In genomic region chr21:38159355-38159754, GRCh38 we compare ENCODE assay signal across 8 cellular contexts.
A peak's percentile ranks its signal among the peaks of the same experiment; 100 is the strongest.
DNase-seq lines count a peak whose midpoint lies in the region; TF ChIP-seq lines count a peak whose summit lies in the region.

No MANE protein-coding gene starts in this region.

- H4K20me1 ChIP-seq in neural progenitor cell (ENCODE audit: low read depth) = no peaks in the 10 kb centered on the region

- H3K9me3 Mint-ChIP-seq in CD4-positive, alpha-beta memory T cell = peaks cover 0 to 1% (median 0%) of the 10 kb centered on the region in 8 donors
- no peaks in the 10 kb centered on the region for H3K9me3 Mint-ChIP-seq in neural progenitor cell

- POLR2A ChIA-PET in CD4-positive, alpha-beta memory T cell (lab: Charles Lee; ENCODE audit: partially characterized antibody) = no interaction called here

- H3K27me3 ChIP-seq in CD4-positive, alpha-beta memory T cell (ENCODE audit: insufficient read depth, low read length) = no peaks in the 10 kb centered on the region
- no peaks in the 10 kb centered on the region for H3K27me3 ChIP-seq in H7 (ENCODE audit: control insufficient read depth, insufficient read depth, low read length)
- peaks cover 0 to 7% (median 0%) of the 10 kb centered on the region in 4 donors for H3K27me3 ChIP-seq in esophagus muscularis mucosa
- H3K27me3 ChIP-seq in neural progenitor cell = no peaks in the 10 kb centered on the region

- no peaks in the 10 kb centered on the region for H3K9me3 ChIP-seq in CD4-positive, alpha-beta memory T cell (ENCODE audit: control insufficient read depth in 1 of 2, low read length in 2 of 2)
- H3K9me3 ChIP-seq in esophagus muscularis mucosa (no peaks in the 10 kb centered on the region), neural progenitor cell (ENCODE audit: low read depth) (no peaks in the 10 kb centered on the region)

- no peak overlapping the region for H3K27ac Mint-ChIP-seq in CD4-positive, alpha-beta memory T cell
- no peak overlapping the region for H3K27ac Mint-ChIP-seq in neural progenitor cell

- no peak overlapping the region for H3K4me2 ChIP-seq in neural progenitor cell

- DNase-seq in CD4-positive, alpha-beta memory T cell = peak; percentile 6 to 46 (median 38)
- peak; percentile 73 for DNase-seq in H7
- peak; percentile 80 for DNase-seq in NCI-H82 (lab: John Stamatoyannopoulos, UW)
- DNase-seq in activated CD8-positive, alpha-beta memory T cell treated with anti-CD3 and anti-CD28 coated beads for 4 hours (ENCODE audit: low read depth in 2 of 2) = peak; percentile 12 to 20
- DNase-seq in esophagus muscularis mucosa (ENCODE audit: extremely low spot score) = no peak
- peak; percentile 76 for DNase-seq in neural progenitor cell (ENCODE audit: low spot score)
- peak; percentile 52 for DNase-seq in ureter (ENCODE audit: low spot score)
- no peak for DNase-seq in GOT3 (lab: John Stamatoyannopoulos, UW)

- H3K27ac ChIP-seq in CD4-positive, alpha-beta memory T cell (ENCODE audit: low read depth, low read length) = no peak overlapping the region
- H3K27ac ChIP-seq in esophagus muscularis mucosa (replicated peaks in 1 of 4) (no peak overlapping the region), neural progenitor cell (no peak overlapping the region)

- H3F3A ChIP-seq in neural progenitor cell (ENCODE audit: low read depth) = no peaks in the 10 kb centered on the region

- no peaks in the 10 kb centered on the region for H3K79me2 ChIP-seq in neural progenitor cell (ENCODE audit: low read depth)

- H3K4me3 Mint-ChIP-seq in CD4-positive, alpha-beta memory T cell = peak overlapping the region in 1 of 8 donors; percentile 12
- no peak overlapping the region for H3K4me3 Mint-ChIP-seq in neural progenitor cell

- H2AFZ ChIP-seq in neural progenitor cell (replicated peaks) = no peak overlapping the region

- no peak overlapping the region for H3K9ac ChIP-seq in neural progenitor cell

- no peak for TF ChIP-seq POLR2A in esophagus muscularis mucosa (IDR thresholded peaks at IDR 0.05; ENCODE audit: low read depth)

- WGBS in esophagus muscularis mucosa = 6% methylated on average over 2 of the region's 3 CpGs

- intact Hi-C loops in CD4-positive, alpha-beta memory T cell (cut with micrococcal nuclease) = loop anchor here (1.0 to 5.0 kb wide), 4 partner anchors 60 to 978 kb away; no protein-coding TSS in a partner anchor
- intact Hi-C loops in esophagus muscularis mucosa (cut with DNase I) = no loop called here

- no peak for TF ChIP-seq EP300 in esophagus muscularis mucosa (IDR thresholded peaks at IDR 0.05)

- H3K27me3 Mint-ChIP-seq in CD4-positive, alpha-beta memory T cell = peaks cover 5 to 8% of the 10 kb centered on the region in 2 donors
- H3K27me3 Mint-ChIP-seq in neural progenitor cell (ENCODE audit: insufficient read depth, low read depth) = no peaks in the 10 kb centered on the region

- peak; percentile 31 to 56 (median 37) for TF ChIP-seq CTCF in esophagus muscularis mucosa (IDR thresholded peaks at IDR 0.05)
- TF ChIP-seq CTCF in neural progenitor cell (IDR thresholded peaks at IDR 0.05) = peak; percentile 91

- no peaks in the 10 kb centered on the region for H3K36me3 ChIP-seq in CD4-positive, alpha-beta memory T cell (ENCODE audit: insufficient read depth, low read length)
- H3K36me3 ChIP-seq in H7 (replicated peaks; ENCODE audit: control insufficient read depth, insufficient read depth, low read length) (no peaks in the 10 kb centered on the region), esophagus muscularis mucosa (no peaks in the 10 kb centered on the region), neural progenitor cell (no peaks in the 10 kb centered on the region)

- CTCF ChIA-PET in CD4-positive, alpha-beta memory T cell (lab: Charles Lee; ENCODE audit: partially characterized antibody) = interaction anchor here (0.8 to 3.9 kb wide), 9 partner anchors 9 to 197 kb away, joined by 3 to 16 read pairs (median 4); no protein-coding TSS in a partner anchor

- H3K4me1 Mint-ChIP-seq in CD4-positive, alpha-beta memory T cell = no peaks in the 10 kb centered on the region
- no peaks in the 10 kb centered on the region for H3K4me1 Mint-ChIP-seq in neural progenitor cell

- H3K4me1 ChIP-seq in CD4-positive, alpha-beta memory T cell (ENCODE audit: insufficient read depth, low read length) = no peaks in the 10 kb centered on the region
- H3K4me1 ChIP-seq in esophagus muscularis mucosa (no peaks in the 10 kb centered on the region), neural progenitor cell (no peaks in the 10 kb centered on the region)

- H3K4me3 ChIP-seq in CD4-positive, alpha-beta memory T cell (ENCODE audit: low read length in 2 of 2) = no peak overlapping the region
- H3K4me3 ChIP-seq in H7 (ENCODE audit: insufficient read depth, low read depth, low read length) (no peak overlapping the region), esophagus muscularis mucosa (no peak overlapping the region), neural progenitor cell (no peak overlapping the region)

- no peaks in the 10 kb centered on the region for H3K36me3 Mint-ChIP-seq in CD4-positive, alpha-beta memory T cell
- no peaks in the 10 kb centered on the region for H3K36me3 Mint-ChIP-seq in neural progenitor cell

Comparison
In these comparisons a context has a peak if more than half of its experiments do, and no peak if none do; other contexts are left out.
1. DNase-seq: peak in CD4-positive, alpha-beta memory T cell (5 of 5), H7 (single experiment), NCI-H82 (single experiment), activated CD8-positive, alpha-beta memory T cell treated with anti-CD3 and anti-CD28 coated beads for 4 hours (2 of 2), neural progenitor cell (single experiment) and ureter (single experiment); none in esophagus muscularis mucosa (single experiment) and GOT3 (single experiment).